Comparison of ENCODE assay signal across 8 cellular contexts in the genomic region with DNA sequence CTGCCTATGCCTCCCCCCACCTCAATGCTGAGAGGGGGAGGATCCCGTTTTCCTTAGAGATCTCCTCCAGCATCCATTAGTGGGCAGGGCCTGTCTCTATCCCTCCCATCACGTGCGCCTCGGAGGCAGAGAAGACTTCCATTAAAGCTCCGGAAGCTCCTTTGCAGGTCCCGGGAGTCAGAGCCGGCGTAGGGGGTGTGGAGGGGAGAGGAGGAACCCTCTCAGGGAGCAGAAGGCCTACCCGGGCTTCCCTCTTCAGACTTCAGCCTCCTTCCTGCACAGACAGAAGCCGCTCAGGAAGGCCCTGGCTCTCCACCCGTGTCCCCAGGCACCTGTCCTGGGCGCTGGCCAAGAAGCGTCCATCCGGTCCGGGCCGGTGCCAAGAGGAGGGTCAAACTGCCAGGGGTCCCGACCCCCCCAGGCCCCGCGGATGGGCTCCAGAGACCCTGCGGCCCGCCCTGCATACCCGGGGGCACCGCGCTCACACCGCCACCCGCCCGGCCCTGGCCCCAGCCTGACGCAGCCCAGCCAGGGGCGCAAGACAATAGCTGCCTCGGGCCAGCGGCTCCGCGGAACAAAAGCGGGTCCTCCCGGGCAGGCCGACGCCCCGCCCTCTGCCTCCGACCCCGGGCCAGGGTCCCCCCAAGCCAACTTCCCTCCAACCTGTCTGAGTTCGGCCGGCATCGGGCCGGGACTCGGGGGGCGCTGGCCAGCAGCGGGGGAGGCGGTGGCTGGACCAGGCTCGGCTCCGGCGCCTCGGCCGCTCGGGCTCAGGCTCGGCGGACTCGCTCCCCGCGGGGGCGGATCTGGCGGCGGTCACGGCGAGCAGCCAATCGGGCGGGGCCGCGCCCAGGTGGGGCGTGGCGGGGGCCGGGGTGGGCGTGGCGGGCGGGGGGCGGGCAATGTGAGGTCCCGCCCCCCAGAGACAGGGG. TPM values are rescaled to one million over a fixed set of nuclear protein-coding genes. Genes with fewer than 3 reads are reported as not detected.
DNase-seq lines count a peak whose midpoint lies in the region; ATAC-seq and TF ChIP-seq lines count a peak whose summit lies in the region.

No MANE protein-coding gene starts in this region.

- H3K27me3 ChIP-seq in smooth muscle cell (ENCODE audit: low read depth): peaks cover 11% of the 10 kb centered on the region

- H3K9me3 ChIP-seq in smooth muscle cell (replicated peaks; ENCODE audit: low read depth): no peaks in the 10 kb centered on the region

- H3K79me2 ChIP-seq in smooth muscle cell (ENCODE audit: low read depth): no peaks in the 10 kb centered on the region

- peak overlapping the region; percentile 99 for H3K4me2 ChIP-seq in smooth muscle cell

- in situ Hi-C loops in ACHN (cut with HindIII; ENCODE audit: low pct_ligation_motif_present, low pct_unique_long_range_greater_than_20kb, low sequenced_read_pairs): no loop called here

- H2AFZ ChIP-seq in smooth muscle cell (ENCODE audit: low read depth): peak overlapping the region; percentile 94

- ATAC-seq in WTC11 (peak; percentile 82), GM21825 (IDR thresholded peaks at IDR 0.05; ENCODE audit: unreplicated experiment) (no peak)

- H4K20me1 ChIP-seq in smooth muscle cell (ENCODE audit: low read depth): no peaks in the 10 kb centered on the region

- peak overlapping the region; percentile 85 for H3K9ac ChIP-seq in smooth muscle cell (ENCODE audit: low read depth)

- H3K36me3 Mint-ChIP-seq in WTC11: no peaks in the 10 kb centered on the region

- TF ChIP-seq CTCF in WTC11 (IDR thresholded peaks at IDR 0.05): no peak
- no peak for TF ChIP-seq CTCF in cardiac fibroblast (IDR thresholded peaks at IDR 0.05; ENCODE audit: low read depth, low read length)
- no peak for TF ChIP-seq CTCF in smooth muscle cell (IDR thresholded peaks at IDR 0.05; ENCODE audit: borderline replicate concordance, insufficient read depth, poor library complexity, severe bottlenecking)

- H3K27ac ChIP-seq in smooth muscle cell (ENCODE audit: low read depth): no peak overlapping the region

- H3K36me3 ChIP-seq in smooth muscle cell (ENCODE audit: low read depth): no peaks in the 10 kb centered on the region

- H3K4me3 Mint-ChIP-seq in WTC11: peak overlapping the region; percentile 70

- H3K4me1 Mint-ChIP-seq in WTC11: peaks cover 5% of the 10 kb centered on the region; the same call in 1 of the 2 replicates

- H3F3A ChIP-seq in smooth muscle cell (ENCODE audit: low read depth): no peaks in the 10 kb centered on the region

- 2% methylated on average over 55 of the region's 76 CpGs for WGBS in smooth muscle cell (ENCODE audit: low lambda C conversion rate)

- H3K27me3 Mint-ChIP-seq in WTC11 (ENCODE audit: low read depth): no peaks in the 10 kb centered on the region

- H3K4me1 ChIP-seq in smooth muscle cell (ENCODE audit: low read depth): peaks cover 7% of the 10 kb centered on the region

- CTCF ChIA-PET in WTC11 (lab: Charles Lee): interaction anchor here (0.6 to 1.8 kb wide), 14 partner anchors 11 to 256 kb away, joined by 3 to 23 read pairs (median 4); no protein-coding TSS in a partner anchor

- POLR2A ChIA-PET in WTC11 (lab: Charles Lee): interaction anchor here (0.6 to 1.0 kb wide), 5 partner anchors 12 to 131 kb away, joined by 3 to 6 read pairs (median 4); no protein-coding TSS in a partner anchor

- H3K27ac Mint-ChIP-seq in WTC11: no peak overlapping the region

- DNase-seq in ACHN (peak; percentile 68), GM19238 (ENCODE audit: insufficient read length, low spot score) (peak; percentile 97), NCI-H146 (lab: John Stamatoyannopoulos, UW) (peak; percentile 80), WTC11 (ENCODE audit: low spot score) (peak; percentile 83), cardiac fibroblast (ENCODE audit: low read depth in 2 of 2) (peak; percentile 64 to 76), inferior parietal cortex (ENCODE audit: extremely low spot score) (peak; percentile 59), smooth muscle cell (lab: John Stamatoyannopoulos, UW; ENCODE audit: unreplicated experiment) (peak; percentile 30)

- H3K4me3 ChIP-seq in cardiac fibroblast (replicated peaks in 1 of 2; ENCODE audit: low read depth in 2 of 2, low read length in 2 of 2): peak overlapping the region; percentile 59 to 66
- H3K4me3 ChIP-seq in smooth muscle cell: peak overlapping the region; percentile 86

- H3K9me3 Mint-ChIP-seq in WTC11: no peaks in the 10 kb centered on the region

TF ChIP-seq in WTC11, 78 proteins besides CTCF, POLR2A, EP300 and RAD21 (continues in another document):
- TF ChIP-seq ZBTB21 (CRISPR knock-in tag; IDR thresholded peaks at IDR 0.05; ENCODE audit: borderline replicate concordance): no peak
- TF ChIP-seq, protein P1, sequence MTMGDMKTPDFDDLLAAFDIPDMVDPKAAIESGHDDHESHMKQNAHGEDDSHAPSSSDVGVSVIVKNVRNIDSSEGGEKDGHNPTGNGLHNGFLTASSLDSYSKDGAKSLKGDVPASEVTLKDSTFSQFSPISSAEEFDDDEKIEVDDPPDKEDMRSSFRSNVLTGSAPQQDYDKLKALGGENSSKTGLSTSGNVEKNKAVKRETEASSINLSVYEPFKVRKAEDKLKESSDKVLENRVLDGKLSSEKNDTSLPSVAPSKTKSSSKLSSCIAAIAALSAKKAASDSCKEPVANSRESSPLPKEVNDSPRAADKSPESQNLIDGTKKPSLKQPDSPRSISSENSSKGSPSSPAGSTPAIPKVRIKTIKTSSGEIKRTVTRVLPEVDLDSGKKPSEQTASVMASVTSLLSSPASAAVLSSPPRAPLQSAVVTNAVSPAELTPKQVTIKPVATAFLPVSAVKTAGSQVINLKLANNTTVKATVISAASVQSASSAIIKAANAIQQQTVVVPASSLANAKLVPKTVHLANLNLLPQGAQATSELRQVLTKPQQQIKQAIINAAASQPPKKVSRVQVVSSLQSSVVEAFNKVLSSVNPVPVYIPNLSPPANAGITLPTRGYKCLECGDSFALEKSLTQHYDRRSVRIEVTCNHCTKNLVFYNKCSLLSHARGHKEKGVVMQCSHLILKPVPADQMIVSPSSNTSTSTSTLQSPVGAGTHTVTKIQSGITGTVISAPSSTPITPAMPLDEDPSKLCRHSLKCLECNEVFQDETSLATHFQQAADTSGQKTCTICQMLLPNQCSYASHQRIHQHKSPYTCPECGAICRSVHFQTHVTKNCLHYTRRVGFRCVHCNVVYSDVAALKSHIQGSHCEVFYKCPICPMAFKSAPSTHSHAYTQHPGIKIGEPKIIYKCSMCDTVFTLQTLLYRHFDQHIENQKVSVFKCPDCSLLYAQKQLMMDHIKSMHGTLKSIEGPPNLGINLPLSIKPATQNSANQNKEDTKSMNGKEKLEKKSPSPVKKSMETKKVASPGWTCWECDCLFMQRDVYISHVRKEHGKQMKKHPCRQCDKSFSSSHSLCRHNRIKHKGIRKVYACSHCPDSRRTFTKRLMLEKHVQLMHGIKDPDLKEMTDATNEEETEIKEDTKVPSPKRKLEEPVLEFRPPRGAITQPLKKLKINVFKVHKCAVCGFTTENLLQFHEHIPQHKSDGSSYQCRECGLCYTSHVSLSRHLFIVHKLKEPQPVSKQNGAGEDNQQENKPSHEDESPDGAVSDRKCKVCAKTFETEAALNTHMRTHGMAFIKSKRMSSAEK (CRISPR knock-in tag; IDR thresholded peaks at IDR 0.05; ENCODE audit: borderline replicate concordance): no peak
- no peak for TF ChIP-seq ZNF317 (CRISPR knock-in tag; IDR thresholded peaks at IDR 0.05; ENCODE audit: borderline replicate concordance, low read depth)
- TF ChIP-seq JAZF1 (CRISPR knock-in tag; IDR thresholded peaks at IDR 0.05): no peak
- TF ChIP-seq GABPB1 (CRISPR knock-in tag; IDR thresholded peaks at IDR 0.05): no peak
- 0 out of 2 replicates have a peak, but pooled peaks have one; percentile 58 for TF ChIP-seq CREM (CRISPR knock-in tag; IDR thresholded peaks at IDR 0.05)
- TF ChIP-seq, protein P2, sequence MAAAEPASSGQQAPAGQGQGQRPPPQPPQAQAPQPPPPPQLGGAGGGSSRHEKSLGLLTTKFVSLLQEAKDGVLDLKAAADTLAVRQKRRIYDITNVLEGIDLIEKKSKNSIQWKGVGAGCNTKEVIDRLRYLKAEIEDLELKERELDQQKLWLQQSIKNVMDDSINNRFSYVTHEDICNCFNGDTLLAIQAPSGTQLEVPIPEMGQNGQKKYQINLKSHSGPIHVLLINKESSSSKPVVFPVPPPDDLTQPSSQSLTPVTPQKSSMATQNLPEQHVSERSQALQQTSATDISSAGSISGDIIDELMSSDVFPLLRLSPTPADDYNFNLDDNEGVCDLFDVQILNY (CRISPR knock-in tag; IDR thresholded peaks at IDR 0.05): 0 out of 2 replicates have a peak, but pooled peaks have one; percentile 27
- TF ChIP-seq, protein P3, sequence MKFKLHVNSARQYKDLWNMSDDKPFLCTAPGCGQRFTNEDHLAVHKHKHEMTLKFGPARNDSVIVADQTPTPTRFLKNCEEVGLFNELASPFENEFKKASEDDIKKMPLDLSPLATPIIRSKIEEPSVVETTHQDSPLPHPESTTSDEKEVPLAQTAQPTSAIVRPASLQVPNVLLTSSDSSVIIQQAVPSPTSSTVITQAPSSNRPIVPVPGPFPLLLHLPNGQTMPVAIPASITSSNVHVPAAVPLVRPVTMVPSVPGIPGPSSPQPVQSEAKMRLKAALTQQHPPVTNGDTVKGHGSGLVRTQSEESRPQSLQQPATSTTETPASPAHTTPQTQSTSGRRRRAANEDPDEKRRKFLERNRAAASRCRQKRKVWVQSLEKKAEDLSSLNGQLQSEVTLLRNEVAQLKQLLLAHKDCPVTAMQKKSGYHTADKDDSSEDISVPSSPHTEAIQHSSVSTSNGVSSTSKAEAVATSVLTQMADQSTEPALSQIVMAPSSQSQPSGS (CRISPR knock-in tag; IDR thresholded peaks at IDR 0.05; ENCODE audit: borderline replicate concordance, low read depth): no peak
- TF ChIP-seq TCF7 (CRISPR knock-in tag; IDR thresholded peaks at IDR 0.05; ENCODE audit: low read depth): no peak
- TF ChIP-seq ZNF121 (CRISPR knock-in tag; IDR thresholded peaks at IDR 0.05): no peak
- 0 out of 2 replicates have a peak, but pooled peaks have one; percentile 25 for TF ChIP-seq NFYB (CRISPR knock-in tag; conservative IDR thresholded peaks at IDR 0.05; ENCODE audit: low read depth)
- no peak for TF ChIP-seq FOXJ3 (CRISPR knock-in tag; IDR thresholded peaks at IDR 0.05; ENCODE audit: borderline replicate concordance)

RNA-seq across cellular contexts. Expression of a gene that starts 29.9 kb away (rescaled TPM):
- total RNA-seq in WTC11 (2021) (58.3 to 65.4 TPM (median 61.3 TPM) in 3 replicates), smooth muscle cell (7.1 and 10.6 TPM in 2 replicates)
- polyA plus RNA-seq in smooth muscle cell: 5.4 and 11.1 TPM in 2 replicates

RNA-seq across cellular contexts. Expression of a gene that starts 34.2 kb away (rescaled TPM):
- total RNA-seq in WTC11 (2021) (13.2 to 16.8 TPM (median 14.8 TPM) in 3 replicates), smooth muscle cell (10.8 and 13.1 TPM in 2 replicates)
- 14.7 and 20.4 TPM in 2 replicates for polyA plus RNA-seq in smooth muscle cell

RNA-seq across cellular contexts. Expression of a gene that starts 45.1 kb away (rescaled TPM):
- total RNA-seq in WTC11 (2021) (15.9 to 18.8 TPM (median 18.8 TPM) in 3 replicates), smooth muscle cell (0.36 TPM in 1 of 2 replicates, not detected in the other)
- 0.99 and 3.2 TPM in 2 replicates for polyA plus RNA-seq in smooth muscle cell

RNA-seq across cellular contexts. Expression of a gene that starts 45.1 kb away (rescaled TPM):
- 30.8 to 38.0 TPM (median 36.1 TPM) in 3 replicates for total RNA-seq in WTC11 (2021)
- total RNA-seq in smooth muscle cell: 4.1 and 9.9 TPM in 2 replicates
- polyA plus RNA-seq in smooth muscle cell: 6.2 and 34.1 TPM in 2 replicates

Comparison
In these comparisons a context has a peak if more than half of its experiments do, and no peak if none do; other contexts are left out.
1. DNase-seq: peak in every context shown above with its lines; median percentile 97 in GM19238; 83 in WTC11; 80 in NCI-H146; 70 in cardiac fibroblast; 68 in ACHN; 59 in inferior parietal cortex; 30 in smooth muscle cell.
2. RNA of a gene that starts 45.1 kb away (total RNA-seq): 15.9 to 18.8 TPM in WTC11; 0.36 TPM in smooth muscle cell; every median in the first group is over 10 times any median in the second.